In genomic region chr21:37061926-37062591, GRCh38 we compare ENCODE assay signal across 17 cellular contexts. TPM values are rescaled to one million over a fixed set of nuclear protein-coding genes. Genes with fewer than 3 reads are reported as not detected.
DNase-seq lines count a peak whose midpoint lies in the region; ATAC-seq and TF ChIP-seq lines count a peak whose summit lies in the region.
"Had no signal": no experiment of that assay in that cellular context is flagged by ENCODE, and none has a peak within 500 bp of the region (broad histone marks: within the 10 kb centered on the region; RNA-seq: fewer than 3 reads in every experiment).

No MANE protein-coding gene starts in this region.

- H2AFZ ChIP-seq in neural progenitor cell (replicated peaks): no peak overlapping the region

- no peaks in the 10 kb centered on the region for H4K20me1 ChIP-seq in neural progenitor cell (ENCODE audit: low read depth)

- H3K4me2 ChIP-seq in neural progenitor cell: no peak overlapping the region

- no peak overlapping the region for H3K27ac ChIP-seq in neural progenitor cell
- H3K27ac ChIP-seq: body of pancreas, Peyer's patch had no signal

- no peaks in the 10 kb centered on the region for H3K9me3 ChIP-seq in neural progenitor cell (ENCODE audit: low read depth)
- H3K9me3 ChIP-seq: body of pancreas, Peyer's patch, tibial nerve had no signal

- no peak overlapping the region for H3K4me3 ChIP-seq in neural progenitor cell
- H3K4me3 ChIP-seq: body of pancreas, Peyer's patch, tibial nerve had no signal

- H3K4me1 Mint-ChIP-seq in chondrocyte (ENCODE audit: low read depth) (peaks cover 27% of the 10 kb centered on the region), neural progenitor cell (peaks cover 71% of the 10 kb centered on the region)

- H3K36me3 Mint-ChIP-seq in chondrocyte (ENCODE audit: low read depth): no peaks in the 10 kb centered on the region
- peaks cover 3% of the 10 kb centered on the region for H3K36me3 Mint-ChIP-seq in neural progenitor cell

- no peak for ATAC-seq in GM18868 (IDR thresholded peaks at IDR 0.05; ENCODE audit: unreplicated experiment)
- ATAC-seq: body of pancreas had no signal

- no peaks in the 10 kb centered on the region for H3K36me3 ChIP-seq in neural progenitor cell
- H3K36me3 ChIP-seq: Peyer's patch had no signal

- DNase-seq in Daoy (ENCODE audit: low read depth) (peak; percentile 88), NCI-H2107 (lab: John Stamatoyannopoulos, UW) (peak; percentile 71), chondrocyte (ENCODE audit: low spot score) (no peak), neural progenitor cell (ENCODE audit: low spot score) (no peak), A172 (ENCODE audit: low spot score) (no peak), Ammon's horn (ENCODE audit: low spot score) (no peak), iPS-NIHi11 (ENCODE audit: low spot score) (no peak)
- DNase-seq: activated CD4-positive, alpha-beta T cell treated with anti-CD3 and anti-CD28 coated beads, Interleukin-2, amount 10 ng/mL, durations not matched to agents 7 days and 5 days; body of pancreas; effector CD4-positive, alpha-beta T cell; NCI-H524 treated with DMSO at 0.1 percent for 48 hours; Peyer's patch had no signal

- peaks cover 30% of the 10 kb centered on the region for H3F3A ChIP-seq in neural progenitor cell (ENCODE audit: low read depth)

- TF ChIP-seq CTCF in chondrocyte (IDR thresholded peaks at IDR 0.05) (no peak), neural progenitor cell (IDR thresholded peaks at IDR 0.05) (no peak)

- H3K9me3 Mint-ChIP-seq in chondrocyte (ENCODE audit: low read depth): no peaks in the 10 kb centered on the region
- H3K9me3 Mint-ChIP-seq in neural progenitor cell: peaks cover 1% of the 10 kb centered on the region
- H3K9me3 Mint-ChIP-seq: activated CD4-positive, alpha-beta T cell treated with anti-CD3 and anti-CD28 coated beads, Interleukin-2, amount 10 ng/mL, durations not matched to agents 7 days and 5 days; T-helper 2 cell treated with Interferon-gamma antibody and Interleukin-4, amounts not matched to agents 5 μg/mL and 100 μg/mL, for 36 hours had no signal

- H3K27ac Mint-ChIP-seq in chondrocyte (ENCODE audit: unreplicated experiment) (peak overlapping the region; percentile 80), neural progenitor cell (peak overlapping the region; percentile 90)
- H3K27ac Mint-ChIP-seq: activated CD4-positive, alpha-beta T cell treated with anti-CD3 and anti-CD28 coated beads, Interleukin-2, amount 10 ng/mL, durations not matched to agents 7 days and 5 days; T-helper 2 cell treated with Interferon-gamma antibody and Interleukin-4, amounts not matched to agents 5 μg/mL and 100 μg/mL, for 36 hours had no signal

- H3K4me3 Mint-ChIP-seq in chondrocyte (ENCODE audit: unreplicated experiment) (no peak overlapping the region), neural progenitor cell (no peak overlapping the region)
- H3K4me3 Mint-ChIP-seq: activated CD4-positive, alpha-beta T cell treated with anti-CD3 and anti-CD28 coated beads, Interleukin-2, amount 10 ng/mL, durations not matched to agents 7 days and 5 days; T-helper 2 cell treated with Interferon-gamma antibody and Interleukin-4, amounts not matched to agents 5 μg/mL and 100 μg/mL, for 36 hours had no signal

- no peaks in the 10 kb centered on the region for H3K79me2 ChIP-seq in neural progenitor cell (ENCODE audit: low read depth)

- H3K27me3 Mint-ChIP-seq in chondrocyte (ENCODE audit: low read depth) (no peaks in the 10 kb centered on the region), neural progenitor cell (ENCODE audit: insufficient read depth, low read depth) (peaks cover 7% of the 10 kb centered on the region)
- H3K27me3 Mint-ChIP-seq: activated CD4-positive, alpha-beta T cell treated with anti-CD3 and anti-CD28 coated beads, Interleukin-2, amount 10 ng/mL, durations not matched to agents 7 days and 5 days had no signal

- H3K27me3 ChIP-seq in neural progenitor cell: no peaks in the 10 kb centered on the region
- H3K27me3 ChIP-seq: body of pancreas, Peyer's patch, tibial nerve had no signal

- no peak overlapping the region for H3K9ac ChIP-seq in neural progenitor cell

- H3K4me1 ChIP-seq in neural progenitor cell: peaks cover 57% of the 10 kb centered on the region
- H3K4me1 ChIP-seq: body of pancreas, Peyer's patch had no signal

RNA-seq across cellular contexts. Expression of gene PIGP, which starts 10.8 kb away (rescaled TPM):
- 12.0 and 16.7 TPM in 2 replicates for total RNA-seq in Daoy (2014; rRNA removed; shearing (Covaris generic))
- total RNA-seq in chondrocyte (15.0 to 19.2 TPM (median 15.6 TPM) in 3 replicates), neural progenitor cell (ENCODE audit: low replicate concordance) (10.1 and 25.8 TPM in 2 replicates)
- 22.3 and 28.6 TPM in 2 replicates for total RNA-seq in A172 (2014; rRNA removed; shearing (Covaris generic))

RNA-seq across cellular contexts. Expression of gene TTC3, which starts 11.0 kb away (rescaled TPM):
- total RNA-seq in Daoy (2014; rRNA removed; shearing (Covaris generic)): 64.1 and 73.2 TPM in 2 replicates
- total RNA-seq in chondrocyte (258 to 343 TPM (median 268 TPM) in 3 replicates), neural progenitor cell (ENCODE audit: low replicate concordance) (116 and 135 TPM in 2 replicates)
- total RNA-seq in A172 (2014; rRNA removed; shearing (Covaris generic)): 127 and 147 TPM in 2 replicates

RNA-seq across cellular contexts. Expression of gene RIPPLY3, which starts 55.6 kb away (rescaled TPM):
- total RNA-seq in Daoy (2014; rRNA removed; shearing (Covaris generic)): 0.57 TPM in 1 of 2 replicates, not detected in the other
- total RNA-seq in chondrocyte (0.21 to 0.37 TPM in 2 of 3 replicates, not detected in the other), neural progenitor cell (ENCODE audit: low replicate concordance) (2.8 and 4.3 TPM in 2 replicates)
- 0.43 TPM in 1 of 2 replicates, not detected in the other for total RNA-seq in A172 (2014; rRNA removed; shearing (Covaris generic))
- total RNA-seq: body of pancreas, glomerular endothelial cell, posterior vena cava, tibial nerve had no signal

Comparison
In these comparisons a context has a peak if more than half of its experiments do, and no peak if none do; other contexts are left out.
1. DNase-seq: peak in Daoy (single experiment) and NCI-H2107 (single experiment); none in chondrocyte (single experiment), neural progenitor cell (single experiment), A172 (single experiment), Ammon's horn (single experiment) and iPS-NIHi11 (single experiment).